In the genomic region with DNA sequence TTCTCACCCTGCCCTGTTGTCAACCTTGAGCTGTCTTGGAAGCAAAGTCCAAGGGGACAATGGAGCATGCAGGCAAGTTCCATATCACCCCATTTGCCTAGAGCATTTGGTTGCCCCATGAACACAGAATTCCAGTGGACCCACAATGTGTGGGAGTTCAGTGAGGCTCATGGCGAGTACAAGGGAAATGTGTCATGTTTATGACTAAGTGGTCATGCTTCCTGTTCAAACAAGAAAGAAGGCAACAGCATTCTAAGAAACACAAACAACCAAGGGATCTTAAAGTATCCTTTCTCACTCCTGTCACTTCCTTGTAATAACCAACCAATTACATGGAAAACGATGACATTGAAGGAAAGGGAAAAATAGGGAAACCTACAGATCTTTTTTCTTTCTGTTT, we compare ENCODE assay signal across 11 cellular contexts.
DNase-seq lines count a peak whose midpoint lies in the region; ATAC-seq and TF ChIP-seq lines count a peak whose summit lies in the region.
"Had no signal": no experiment of that assay in that cellular context is flagged by ENCODE, and none has a peak within 500 bp of the region (broad histone marks: within the 10 kb centered on the region; RNA-seq: fewer than 3 reads in every experiment).

No MANE protein-coding gene starts in this region.

- intact Hi-C loops in A673 (cut with micrococcal nuclease; ENCODE audit: unreplicated experiment) (no loop called here), Right ventricle myocardium superior (cut with DNase I) (no loop called here)
- intact Hi-C loops in CD4-positive, alpha-beta memory T cell (cut with micrococcal nuclease): no loop called here

- H3K9me3 Mint-ChIP-seq in CD4-positive, alpha-beta memory T cell: peaks cover 2 to 16% (median 9%) of the 10 kb centered on the region in 8 donors

- H3K4me3 ChIP-seq in A673 (ENCODE audit: low read depth, low read length, poor library complexity, severe bottlenecking): no peak overlapping the region
- no peak overlapping the region for H3K4me3 ChIP-seq in CD4-positive, alpha-beta memory T cell (ENCODE audit: low read length in 2 of 2)
- H3K4me3 ChIP-seq: GM12878 had no signal

- no peak overlapping the region for H3K4me3 Mint-ChIP-seq in CD4-positive, alpha-beta memory T cell
- H3K4me3 Mint-ChIP-seq: B cell had no signal

- H3K27me3 Mint-ChIP-seq in CD4-positive, alpha-beta memory T cell: no peaks in the 10 kb centered on the region
- H3K27me3 Mint-ChIP-seq: B cell had no signal

- no peaks in the 10 kb centered on the region for H3K4me1 Mint-ChIP-seq in CD4-positive, alpha-beta memory T cell
- H3K4me1 Mint-ChIP-seq: B cell had no signal

- no peaks in the 10 kb centered on the region for H3K36me3 ChIP-seq in A673 (ENCODE audit: insufficient read depth, low read length, poor library complexity, severe bottlenecking)
- H3K36me3 ChIP-seq in CD4-positive, alpha-beta memory T cell (ENCODE audit: insufficient read depth, low read length): no peaks in the 10 kb centered on the region

- H3K27me3 ChIP-seq in A673 (replicated peaks; ENCODE audit: insufficient read depth, low read depth, low read length, poor library complexity): no peaks in the 10 kb centered on the region
- H3K27me3 ChIP-seq in CD4-positive, alpha-beta memory T cell (ENCODE audit: insufficient read depth, low read length): no peaks in the 10 kb centered on the region

- no TSS peak for BruUV-seq in A673 (replicated peaks; lab: Mats Ljungman, UMichigan)

- no peaks in the 10 kb centered on the region for H3K9me3 ChIP-seq in A673 (ENCODE audit: low read depth, low read length, poor library complexity, severe bottlenecking)
- H3K9me3 ChIP-seq in CD4-positive, alpha-beta memory T cell (ENCODE audit: control insufficient read depth in 1 of 2, low read length in 2 of 2): no peaks in the 10 kb centered on the region

- TF ChIP-seq CTCF in A673 (conservative IDR thresholded peaks at IDR 0.05; ENCODE audit: low read depth, low read length) (no peak), VCaP (conservative IDR thresholded peaks at IDR 0.05) (no peak)

- no peak for ATAC-seq in Right ventricle myocardium superior (ENCODE audit: poor library complexity)
- ATAC-seq: GM12878 had no signal

- CTCF ChIA-PET in A673 (lab: Charles Lee): no interaction called here
- CTCF ChIA-PET in CD4-positive, alpha-beta memory T cell (lab: Charles Lee; ENCODE audit: partially characterized antibody): no interaction called here

- H3K4me1 ChIP-seq in A673 (ENCODE audit: insufficient read depth, low read length, poor library complexity, severe bottlenecking): no peaks in the 10 kb centered on the region
- no peaks in the 10 kb centered on the region for H3K4me1 ChIP-seq in CD4-positive, alpha-beta memory T cell (ENCODE audit: insufficient read depth, low read length)

- no peak overlapping the region for H3K27ac Mint-ChIP-seq in CD4-positive, alpha-beta memory T cell
- H3K27ac Mint-ChIP-seq: B cell had no signal

- H3K36me3 Mint-ChIP-seq in CD4-positive, alpha-beta memory T cell: no peaks in the 10 kb centered on the region

- POLR2A ChIA-PET in A673 (lab: Charles Lee; ENCODE audit: low non-redundant PET): no interaction called here
- POLR2A ChIA-PET in CD4-positive, alpha-beta memory T cell (lab: Charles Lee; ENCODE audit: partially characterized antibody): no interaction called here

- H3K27ac ChIP-seq in A673 (ENCODE audit: low read depth, low read length, poor library complexity, severe bottlenecking) (no peak overlapping the region), VCaP (peak overlapping the region; percentile 75; the same call in 1 of the 2 replicates)
- H3K27ac ChIP-seq in CD4-positive, alpha-beta memory T cell (ENCODE audit: low read depth, low read length): no peak overlapping the region

- DNase-seq in A673 (ENCODE audit: low spot score) (peak; percentile 33), HPDE6-E6E7 (ENCODE audit: extremely low spot score) (peak; percentile 61), hepatic stellate cell (ENCODE audit: low spot score) (peak; percentile 58), Right ventricle myocardium superior (no peak), activated gamma-delta T cell treated with Interleukin-2 at 50 U/mL for 16 hours (no peak)
- no peak for DNase-seq in activated T-cell treated with anti-CD3 and anti-CD28 coated beads, Interleukin-2, amount 50 U/mL, for 1 hour
- no peak for DNase-seq in CD4-positive, alpha-beta memory T cell
- DNase-seq: midbrain had no signal

Comparison
In these comparisons a context has a peak if more than half of its experiments do, and no peak if none do; other contexts are left out.
1. DNase-seq: peak in A673 (single experiment), HPDE6-E6E7 (single experiment) and hepatic stellate cell (single experiment); none in Right ventricle myocardium superior (single experiment), activated T-cell treated with anti-CD3 and anti-CD28 coated beads, Interleukin-2, amount 50 U/mL, for 1 hour (single experiment), activated gamma-delta T cell treated with Interleukin-2 at 50 U/mL for 16 hours (single experiment) and CD4-positive, alpha-beta memory T cell (0 of 5).